In the genomic region with DNA sequence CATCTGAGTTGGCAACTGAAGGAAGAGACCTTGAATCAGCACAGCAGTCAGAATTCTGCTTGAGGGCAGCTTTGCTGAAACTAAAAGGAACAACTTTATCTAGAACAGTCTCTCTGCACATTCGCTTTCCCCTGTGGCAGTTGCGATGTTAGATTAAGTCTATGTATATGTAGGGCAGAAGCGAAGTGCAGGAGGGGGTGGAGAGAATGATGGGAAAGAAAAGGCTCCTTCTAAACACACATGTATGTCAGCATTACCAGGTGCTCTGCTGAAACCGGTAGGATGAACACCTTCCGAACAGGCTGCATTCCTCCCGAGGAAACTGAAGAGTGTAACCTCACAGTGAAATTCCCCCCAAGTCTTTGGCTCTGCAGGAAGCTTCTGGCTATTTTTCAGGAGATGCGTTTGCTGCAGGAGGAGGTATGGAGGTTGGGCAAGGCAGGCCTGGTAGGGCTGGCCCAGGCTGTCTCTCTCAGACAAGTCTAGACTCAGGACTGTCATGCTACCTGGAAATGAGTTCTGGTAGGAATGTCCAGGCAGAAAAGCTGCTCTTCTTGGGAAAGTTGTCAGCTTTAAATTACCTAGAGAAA, we compare ENCODE assay signal across 26 cellular contexts.
A peak's percentile ranks its signal among the peaks of the same experiment; 100 is the strongest.
DNase-seq lines count a peak whose midpoint lies in the region; ATAC-seq and TF ChIP-seq lines count a peak whose summit lies in the region.
"Had no signal": no experiment of that assay in that cellular context is flagged by ENCODE, and none has a peak within 500 bp of the region (broad histone marks: within the 10 kb centered on the region; RNA-seq: fewer than 3 reads in every experiment).

No MANE protein-coding gene starts in this region.

- no peak for TF ChIP-seq CTCF in esophagus squamous epithelium (IDR thresholded peaks at IDR 0.05)
- no peak for TF ChIP-seq CTCF in prostate gland (IDR thresholded peaks at IDR 0.05)
- no peak for TF ChIP-seq CTCF in WTC11 (IDR thresholded peaks at IDR 0.05)
- no peak for TF ChIP-seq CTCF in activated CD8-positive, alpha-beta T cell treated with anti-CD3 and anti-CD28 coated beads for 36 hours (IDR thresholded peaks at IDR 0.05)

- no peak for ATAC-seq in WTC11
- no peak for ATAC-seq in activated CD8-positive, alpha-beta T cell treated with anti-CD3 and anti-CD28 coated beads for 36 hours
- ATAC-seq: activated T-helper 17 cell treated with anti-CD3 and anti-CD28 coated beads, Interleukin-2, amount 50 U/mL, for 72 hours; naive thymus-derived CD4-positive, alpha-beta T cell had no signal

- H3K27ac ChIP-seq in esophagus squamous epithelium, result peak overlapping the region; percentile 74 to 86 (median 80)
- H3K27ac ChIP-seq in prostate gland, result peak overlapping the region in 1 of 2 donors; percentile 36
- H3K27ac ChIP-seq: 22Rv1, heart right ventricle, right atrium auricular region, tibial artery, WERI-Rb-1 had no signal

- no peak for TF ChIP-seq POLR2A in esophagus squamous epithelium (IDR thresholded peaks at IDR 0.05)
- no peak for TF ChIP-seq POLR2A in prostate gland (IDR thresholded peaks at IDR 0.05)

- H3K4me1 ChIP-seq in esophagus squamous epithelium (peaks cover 13 to 84% (median 44%) of the 10 kb centered on the region in 3 donors), prostate gland (replicated peaks) (no peaks in the 10 kb centered on the region)

- POLR2A ChIA-PET in WTC11 (lab: Charles Lee), result no interaction called here
- POLR2A ChIA-PET in activated CD8-positive, alpha-beta T cell treated with anti-CD3 and anti-CD28 coated beads for 36 hours (lab: Charles Lee), result no interaction called here

- no peak overlapping the region for H3K4me3 Mint-ChIP-seq in WTC11
- no peak overlapping the region for H3K4me3 Mint-ChIP-seq in activated CD8-positive, alpha-beta T cell treated with anti-CD3 and anti-CD28 coated beads for 36 hours
- H3K4me3 Mint-ChIP-seq: activated naive CD8-positive, alpha-beta T cell; activated T-helper 17 cell treated with anti-CD3 and anti-CD28 coated beads, Interleukin-2, amount 50 U/mL, for 72 hours; CD4-positive, alpha-beta T cell; central memory CD8-positive, alpha-beta T cell; naive thymus-derived CD4-positive, alpha-beta T cell had no signal

- no peaks in the 10 kb centered on the region for H3K9me3 ChIP-seq in esophagus squamous epithelium
- H3K9me3 ChIP-seq in prostate gland, result no peaks in the 10 kb centered on the region
- H3K9me3 ChIP-seq: heart right ventricle, right atrium auricular region, tibial artery had no signal

- peaks cover 25% of the 10 kb centered on the region for H3K27me3 Mint-ChIP-seq in WTC11 (ENCODE audit: low read depth)
- H3K27me3 Mint-ChIP-seq in activated CD8-positive, alpha-beta T cell treated with anti-CD3 and anti-CD28 coated beads for 36 hours, result peaks cover under 1% of the 10 kb centered on the region
- H3K27me3 Mint-ChIP-seq: CD4-positive, alpha-beta T cell had no signal

- no peaks in the 10 kb centered on the region for H3K36me3 Mint-ChIP-seq in WTC11
- H3K36me3 Mint-ChIP-seq in activated CD8-positive, alpha-beta T cell treated with anti-CD3 and anti-CD28 coated beads for 36 hours (ENCODE audit: low read depth), result no peaks in the 10 kb centered on the region
- H3K36me3 Mint-ChIP-seq: activated naive CD8-positive, alpha-beta T cell; naive thymus-derived CD4-positive, alpha-beta T cell had no signal

- H3K4me3 ChIP-seq in esophagus squamous epithelium, result peak overlapping the region; percentile 11 to 33 (median 18)
- H3K4me3 ChIP-seq in prostate gland, result no peak overlapping the region
- H3K4me3 ChIP-seq: heart right ventricle, right atrium auricular region, tibial artery had no signal

- CTCF ChIA-PET in WTC11 (lab: Charles Lee), result interaction anchor here (0.7 to 2.3 kb wide), 6 partner anchors 16 to 147 kb away, joined by 3 to 15 read pairs (median 4); no protein-coding TSS in a partner anchor
- CTCF ChIA-PET in activated CD8-positive, alpha-beta T cell treated with anti-CD3 and anti-CD28 coated beads for 36 hours (lab: Charles Lee), result interaction anchor here (1.2 to 1.3 kb wide), 2 partner anchors 20 to 61 kb away, joined by 3 to 4 read pairs; no protein-coding TSS in a partner anchor

- no peaks in the 10 kb centered on the region for H3K9me3 Mint-ChIP-seq in WTC11
- H3K9me3 Mint-ChIP-seq in activated CD8-positive, alpha-beta T cell treated with anti-CD3 and anti-CD28 coated beads for 36 hours, result no peaks in the 10 kb centered on the region
- H3K9me3 Mint-ChIP-seq: activated T-helper 17 cell treated with anti-CD3 and anti-CD28 coated beads, Interleukin-2, amount 50 U/mL, for 72 hours; CD4-positive, alpha-beta T cell; central memory CD8-positive, alpha-beta T cell; naive thymus-derived CD4-positive, alpha-beta T cell had no signal

- intact Hi-C loops in esophagus squamous epithelium (cut with DNase I), result loop anchor here (10.0 kb wide), 1 partner anchor 72 kb away; the partner anchor contains the start of gene ATL2
- intact Hi-C loops in prostate gland (cut with DNase I), result no loop called here
- intact Hi-C loops in activated CD8-positive, alpha-beta T cell treated with anti-CD3 and anti-CD28 coated beads for 36 hours (cut with micrococcal nuclease), result no loop called here

- H3K4me1 Mint-ChIP-seq in WTC11, result peaks cover 48% of the 10 kb centered on the region
- H3K4me1 Mint-ChIP-seq in activated CD8-positive, alpha-beta T cell treated with anti-CD3 and anti-CD28 coated beads for 36 hours (ENCODE audit: low read depth), result no peaks in the 10 kb centered on the region
- H3K4me1 Mint-ChIP-seq: central memory CD8-positive, alpha-beta T cell; naive thymus-derived CD4-positive, alpha-beta T cell had no signal

- H3K27me3 ChIP-seq in esophagus squamous epithelium (no peaks in the 10 kb centered on the region), prostate gland (replicated peaks; ENCODE audit: insufficient read depth) (no peaks in the 10 kb centered on the region)
- H3K27me3 ChIP-seq: heart right ventricle, right atrium auricular region, tibial artery had no signal

- H3K36me3 ChIP-seq in esophagus squamous epithelium (no peaks in the 10 kb centered on the region), prostate gland (no peaks in the 10 kb centered on the region)
- H3K36me3 ChIP-seq: heart right ventricle, right atrium auricular region, tibial artery, WERI-Rb-1 had no signal

- 35 to 40% methylated on average over 6 to 7 of the region's 7 CpGs for WGBS in esophagus squamous epithelium, 2 donors
- WGBS in prostate gland, result 28% methylated on average over 7 of the region's 7 CpGs

- H3K27ac Mint-ChIP-seq in WTC11, result no peak overlapping the region
- no peak overlapping the region for H3K27ac Mint-ChIP-seq in activated CD8-positive, alpha-beta T cell treated with anti-CD3 and anti-CD28 coated beads for 36 hours
- H3K27ac Mint-ChIP-seq: activated naive CD8-positive, alpha-beta T cell; activated T-helper 17 cell treated with anti-CD3 and anti-CD28 coated beads, Interleukin-2, amount 50 U/mL, for 72 hours; CD4-positive, alpha-beta T cell; naive thymus-derived CD4-positive, alpha-beta T cell had no signal

- peak; percentile 6 for DNase-seq in activated effector memory CD4-positive, alpha-beta T cell treated with anti-CD3 and anti-CD28 coated beads, Interleukin-2, amount 50 U/mL, for 16 hours
- DNase-seq in activated effector memory CD4-positive, alpha-beta T cell treated with Interleukin-2 at 50 U/mL for 16 hours, result no peak
- DNase-seq in esophagus squamous epithelium (lab: John Stamatoyannopoulos, UW) (no peak), prostate gland (ENCODE audit: low spot score) (peak; percentile 70), T1000 (lab: John Stamatoyannopoulos, UW) (no peak), WTC11 (ENCODE audit: low spot score) (no peak), A172 (ENCODE audit: low spot score) (no peak)
- no peak for DNase-seq in activated CD8-positive, alpha-beta T cell treated with anti-CD3 and anti-CD28 coated beads for 36 hours
- DNase-seq: activated CD4-positive, alpha-beta T cell treated with anti-CD3 and anti-CD28 coated beads, Interleukin-2, amount 50 U/mL, for 1 hour; CD4-positive, alpha-beta T cell; dermis blood vessel endothelial cell; EL; KBM-7; MM.1S; naive thymus-derived CD4-positive, alpha-beta T cell; NCI-H187 treated with DMSO at 0.1 percent for 48 hours; stimulated activated CD4-positive, alpha-beta T cell treated with anti-CD3 and anti-CD28 coated beads, Interleukin-4, amount 100 ng/mL, for 4 hours; stimulated activated naive CD4-positive, alpha-beta T cell treated with Interleukin-2 at 50 U/mL for 16 hours; tibial artery had no signal

TF ChIP-seq in WTC11, 78 proteins besides CTCF, POLR2A, EP300 and RAD21 (continues in another document):
- TF ChIP-seq GABPB1 (CRISPR knock-in tag; IDR thresholded peaks at IDR 0.05) (no peak), ELF4 (CRISPR knock-in tag; IDR thresholded peaks at IDR 0.05; ENCODE audit: low read depth) (no peak), HMGA2 (CRISPR knock-in tag; IDR thresholded peaks at IDR 0.05) (no peak), FOXP4 (CRISPR knock-in tag; IDR thresholded peaks at IDR 0.05) (no peak)

Comparison
In these comparisons a context has a peak if more than half of its experiments do, and no peak if none do; other contexts are left out.
1. DNase-seq: peak in activated effector memory CD4-positive, alpha-beta T cell treated with anti-CD3 and anti-CD28 coated beads, Interleukin-2, amount 50 U/mL, for 16 hours (single experiment) and prostate gland (single experiment); none in activated effector memory CD4-positive, alpha-beta T cell treated with Interleukin-2 at 50 U/mL for 16 hours (single experiment), esophagus squamous epithelium (single experiment), T1000 (single experiment), WTC11 (single experiment), activated CD8-positive, alpha-beta T cell treated with anti-CD3 and anti-CD28 coated beads for 36 hours (single experiment) and A172 (single experiment).
2. H3K4me3 ChIP-seq: peak in esophagus squamous epithelium (4 of 4); none in prostate gland (0 of 2).